Comparison of ENCODE assay signal across 23 cellular contexts in the genomic region with DNA sequence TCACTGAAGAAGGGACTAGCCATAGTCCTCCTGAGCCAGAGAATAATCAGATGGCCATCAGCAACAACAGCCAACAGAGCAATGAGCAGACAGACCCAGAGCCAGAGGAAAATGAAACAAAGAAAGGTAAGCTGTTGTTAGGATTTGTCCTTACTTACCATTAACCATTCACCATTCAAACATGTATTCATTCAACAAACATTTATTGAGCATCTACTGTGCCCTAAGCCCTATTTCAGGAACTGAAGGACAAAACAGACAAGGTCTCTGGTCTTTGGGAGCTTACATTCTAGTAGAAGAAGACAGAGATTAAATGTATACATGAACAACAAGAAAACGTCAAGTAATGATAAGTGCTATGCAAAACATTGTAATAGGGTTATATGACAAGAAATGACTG.
"Had no signal": no experiment of that assay in that cellular context is flagged by ENCODE, and none has a peak within 500 bp of the region (broad histone marks: within the 10 kb centered on the region; RNA-seq: fewer than 3 reads in every experiment).

No MANE protein-coding gene starts in this region.

- H3K9me3 Mint-ChIP-seq: activated CD4-positive, alpha-beta T cell treated with anti-CD3 and anti-CD28 coated beads, Interleukin-2, amount 10 ng/mL, durations not matched to agents 7 days and 5 days; activated CD8-positive, alpha-beta T cell treated with anti-CD3 and anti-CD28 coated beads for 36 hours; activated naive CD8-positive, alpha-beta T cell treated with anti-CD3 and anti-CD28 coated beads, Interleukin-2, amount 50 U/mL, for 24 hours; brain; natural killer cell treated with Interleukin-12 subunit alpha and Interleukin-12 subunit beta and Interleukin-15 and Interleukin-18, amount 100 ng/mL, for 72 hours; T-cell; T-helper 2 cell treated with Interferon-gamma antibody and Interleukin-4, amounts not matched to agents 5 μg/mL and 100 μg/mL, for 36 hours had no signal

- H3K27ac Mint-ChIP-seq: activated CD4-positive, alpha-beta T cell treated with anti-CD3 and anti-CD28 coated beads, Interleukin-2, amount 10 ng/mL, durations not matched to agents 7 days and 5 days; activated CD8-positive, alpha-beta memory T cell treated with anti-CD3 and anti-CD28 coated beads, Interleukin-2, amount 10 ng/mL, durations not matched to agents 7 days and 5 days; activated naive CD8-positive, alpha-beta T cell treated with anti-CD3 and anti-CD28 coated beads, Interleukin-2, amount 50 U/mL, for 24 hours; natural killer cell treated with Interleukin-12 subunit alpha and Interleukin-12 subunit beta and Interleukin-15 and Interleukin-18, amount 100 ng/mL, for 72 hours; progenitor cell of endocrine pancreas; T-cell; T-helper 2 cell treated with Interferon-gamma antibody and Interleukin-4, amounts not matched to agents 5 μg/mL and 100 μg/mL, for 36 hours had no signal

- H3K9me3 ChIP-seq: esophagus squamous epithelium, gastroesophageal sphincter, stomach, suprapubic skin, tibial nerve, vagina had no signal

- H3K4me1 Mint-ChIP-seq: activated CD4-positive, alpha-beta T cell treated with anti-CD3 and anti-CD28 coated beads, Interleukin-2, amount 10 ng/mL, durations not matched to agents 7 days and 5 days; activated CD8-positive, alpha-beta memory T cell treated with anti-CD3 and anti-CD28 coated beads, Interleukin-2, amount 10 ng/mL, durations not matched to agents 7 days and 5 days; activated naive CD8-positive, alpha-beta T cell treated with anti-CD3 and anti-CD28 coated beads, Interleukin-2, amount 50 U/mL, for 24 hours; brain; T-cell had no signal

- H3K4me3 ChIP-seq: gastroesophageal sphincter, stomach, suprapubic skin, tibial nerve, vagina had no signal

- H3K4me1 ChIP-seq: gastroesophageal sphincter, stomach, tibial nerve, vagina had no signal

- H3K27me3 Mint-ChIP-seq: activated CD4-positive, alpha-beta T cell treated with anti-CD3 and anti-CD28 coated beads, Interleukin-2, amount 10 ng/mL, durations not matched to agents 7 days and 5 days; activated CD8-positive, alpha-beta memory T cell treated with anti-CD3 and anti-CD28 coated beads, Interleukin-2, amount 10 ng/mL, durations not matched to agents 7 days and 5 days; activated CD8-positive, alpha-beta T cell treated with anti-CD3 and anti-CD28 coated beads for 36 hours; activated naive CD8-positive, alpha-beta T cell treated with anti-CD3 and anti-CD28 coated beads, Interleukin-2, amount 50 U/mL, for 24 hours; brain; natural killer cell treated with Interleukin-12 subunit alpha and Interleukin-12 subunit beta and Interleukin-15 and Interleukin-18, amount 100 ng/mL, for 72 hours; progenitor cell of endocrine pancreas; T-cell had no signal

- DNase-seq: activated CD4-positive, alpha-beta T cell treated with anti-CD3 and anti-CD28 coated beads, Interleukin-2, amount 10 ng/mL, durations not matched to agents 7 days and 5 days; activated CD4-positive, CD25-positive, alpha-beta regulatory T cell treated with anti-CD3 and anti-CD28 coated beads, Interleukin-2, amount 50 U/mL, for 72 hours; activated CD8-positive, alpha-beta memory T cell treated with anti-CD3 and anti-CD28 coated beads, Interleukin-2, amount 10 ng/mL, durations not matched to agents 7 days and 5 days; activated CD8-positive, alpha-beta T cell treated with anti-CD3 and anti-CD28 coated beads for 36 hours; activated naive CD4-positive, alpha-beta T cell treated with Interleukin-2 at 50 U/mL for 16 hours; activated naive CD8-positive, alpha-beta T cell treated with anti-CD3 and anti-CD28 coated beads, Interleukin-2, amount 50 U/mL, for 24 hours; effector memory CD4-positive, alpha-beta T cell; esophagus squamous epithelium; head of caudate nucleus; hypothalamus; left ventricle myocardium superior; retina; stomach; T-cell; WERI-Rb-1 had no signal

- H3K4me3 Mint-ChIP-seq: activated CD4-positive, alpha-beta T cell treated with anti-CD3 and anti-CD28 coated beads, Interleukin-2, amount 10 ng/mL, durations not matched to agents 7 days and 5 days; activated CD8-positive, alpha-beta memory T cell treated with anti-CD3 and anti-CD28 coated beads, Interleukin-2, amount 10 ng/mL, durations not matched to agents 7 days and 5 days; activated CD8-positive, alpha-beta T cell treated with anti-CD3 and anti-CD28 coated beads for 36 hours; activated naive CD8-positive, alpha-beta T cell treated with anti-CD3 and anti-CD28 coated beads, Interleukin-2, amount 50 U/mL, for 24 hours; brain; natural killer cell treated with Interleukin-12 subunit alpha and Interleukin-12 subunit beta and Interleukin-15 and Interleukin-18, amount 100 ng/mL, for 72 hours; T-cell; T-helper 2 cell treated with Interferon-gamma antibody and Interleukin-4, amounts not matched to agents 5 μg/mL and 100 μg/mL, for 36 hours had no signal

- ATAC-seq: activated CD8-positive, alpha-beta memory T cell treated with anti-CD3 and anti-CD28 coated beads, Interleukin-2, amount 10 ng/mL, durations not matched to agents 7 days and 5 days; activated CD8-positive, alpha-beta T cell treated with anti-CD3 and anti-CD28 coated beads for 36 hours; activated naive CD8-positive, alpha-beta T cell treated with anti-CD3 and anti-CD28 coated beads, Interleukin-2, amount 50 U/mL, for 24 hours; gastroesophageal sphincter; left ventricle myocardium superior; natural killer cell treated with Interleukin-12 subunit alpha and Interleukin-12 subunit beta and Interleukin-15 and Interleukin-18, amount 100 ng/mL, for 72 hours; T-cell had no signal

- H3K27ac ChIP-seq: gastroesophageal sphincter, stomach, suprapubic skin, tibial nerve, vagina, WERI-Rb-1 had no signal

- H3K27me3 ChIP-seq: esophagus squamous epithelium, gastroesophageal sphincter, stomach, suprapubic skin, tibial nerve, vagina had no signal
